ENCODE assay signal across 10 cellular contexts in genomic region chr11:33063326-33063775, GRCh38. TPM values are rescaled to one million over a fixed set of nuclear protein-coding genes. Genes with fewer than 3 reads are reported as not detected.
A peak's percentile ranks its signal among the peaks of the same experiment; 100 is the strongest.
DNase-seq lines count a peak whose midpoint lies in the region; ATAC-seq and TF ChIP-seq lines count a peak whose summit lies in the region.
"Had no signal": no experiment of that assay in that cellular context is flagged by ENCODE, and none has a peak within 500 bp of the region (broad histone marks: within the 10 kb centered on the region; RNA-seq: fewer than 3 reads in every experiment).

No MANE protein-coding gene starts in this region.

- DNase-seq in AML-193 (lab: John Stamatoyannopoulos, UW) (peak; percentile 14 to 16), Karpas-422 (no peak), epithelial cell of esophagus (ENCODE audit: low read depth) (peak; percentile 24), GM19240 (ENCODE audit: insufficient read length, low spot score) (no peak), SW 1271 (lab: John Stamatoyannopoulos, UW) (no peak), NCI-H2227 (lab: John Stamatoyannopoulos, UW; ENCODE audit: unreplicated experiment) (no peak), DMS114 treated with DMSO at 0.1 percent for 48 hours (lab: John Stamatoyannopoulos, UW; ENCODE audit: unreplicated experiment) (no peak)
- DNase-seq: NCI-H526 treated with DMSO at 0.1 percent for 48 hours; stimulated activated CD4-positive, alpha-beta T cell treated with anti-CD3 and anti-CD28 coated beads, Interleukin-15, amount 100 ng/mL, for 24 hours had no signal

- H3K9ac ChIP-seq in Karpas-422 (ENCODE audit: low read length), result peak overlapping the region; percentile 6; the same call in 1 of the 2 replicates

- H4K20me1 ChIP-seq in Karpas-422 (ENCODE audit: insufficient read depth, low read depth, low read length), result no peaks in the 10 kb centered on the region

- H3K4me3 ChIP-seq in Karpas-422 (ENCODE audit: low read length), result no peak overlapping the region
- H3K4me3 ChIP-seq in epithelial cell of esophagus (ENCODE audit: low read length), result no peak overlapping the region

- no peaks in the 10 kb centered on the region for H3K27me3 ChIP-seq in Karpas-422 (ENCODE audit: low read length)

- ATAC-seq in GM19328 (IDR thresholded peaks at IDR 0.05; ENCODE audit: unreplicated experiment), result peak; percentile 47

- peak overlapping the region; percentile 77 for H3K27ac ChIP-seq in Karpas-422 (ENCODE audit: low read length)

- peaks cover 14% of the 10 kb centered on the region for H3K36me3 ChIP-seq in Karpas-422 (ENCODE audit: insufficient read depth, low read length)

- peak overlapping the region; percentile 33 for H3K4me2 ChIP-seq in Karpas-422 (ENCODE audit: low read depth, low read length, poor library complexity, severe bottlenecking)

- H3K9me2 ChIP-seq in Karpas-422 (replicated peaks; ENCODE audit: insufficient read depth, low read length), result no peaks in the 10 kb centered on the region

- no peaks in the 10 kb centered on the region for H3K9me3 ChIP-seq in Karpas-422 (ENCODE audit: low read length)

- TF ChIP-seq CTCF in epithelial cell of esophagus (IDR thresholded peaks at IDR 0.05; ENCODE audit: insufficient read depth, low read depth, low read length, missing control alignments), result no peak

- H3K4me1 ChIP-seq in Karpas-422 (ENCODE audit: low read length), result peaks cover 67% of the 10 kb centered on the region

- H3K79me2 ChIP-seq in Karpas-422 (ENCODE audit: low read length), result 0 out of 2 replicates have a peak, but pooled peaks cover 11% of the 10 kb centered on the region

- H2AFZ ChIP-seq in Karpas-422 (ENCODE audit: low read length), result no peak overlapping the region

RNA-seq across cellular contexts. Expression of gene TCP11L1, which starts 24.0 kb away (rescaled TPM):
- total RNA-seq in Karpas-422 (2014; rRNA removed; shearing (Covaris generic); ENCODE audit: low replicate concordance), result 20.9 and 23.7 TPM in 2 replicates

RNA-seq across cellular contexts. Expression of gene DEPDC7, which starts 47.7 kb away (rescaled TPM):
- not detected in 2 replicates for total RNA-seq in Karpas-422 (2014; rRNA removed; shearing (Covaris generic); ENCODE audit: low replicate concordance)

Comparison
In these comparisons a context has a peak if more than half of its experiments do, and no peak if none do; other contexts are left out.
1. DNase-seq: peak in AML-193 (2 of 2) and epithelial cell of esophagus (single experiment); none in Karpas-422 (single experiment), GM19240 (single experiment), SW 1271 (0 of 2), NCI-H2227 (single experiment) and DMS114 treated with DMSO at 0.1 percent for 48 hours (single experiment).